ENCODE assay signal across 9 cellular contexts in genomic region chr19:3175761-3176714, GRCh38. TPM values are rescaled to one million over a fixed set of nuclear protein-coding genes. Genes with fewer than 3 reads are reported as not detected.
A peak's percentile ranks its signal among the peaks of the same experiment; 100 is the strongest.
DNase-seq lines count a peak whose midpoint lies in the region; ATAC-seq lines count a peak whose summit lies in the region.
"Had no signal": no experiment of that assay in that cellular context is flagged by ENCODE, and none has a peak within 500 bp of the region (broad histone marks: within the 10 kb centered on the region; RNA-seq: fewer than 3 reads in every experiment).

No MANE protein-coding gene starts in this region.

- no peak for ATAC-seq in HG02798 (IDR thresholded peaks at IDR 0.05; ENCODE audit: poor library complexity, unreplicated experiment)
- ATAC-seq in GM19395 (IDR thresholded peaks at IDR 0.05; ENCODE audit: unreplicated experiment) = no peak

- H3K4me3 Mint-ChIP-seq in activated naive CD4-positive, alpha-beta T cell treated with anti-CD3 and anti-CD28 coated beads for 36 hours = no peak overlapping the region
- H3K4me3 Mint-ChIP-seq in T-helper 1 cell treated with Interleukin-12 subunit alpha and Interleukin-12 subunit beta and Interleukin-4 antibody, amounts not matched to agents 30 μg/mL and 1 μg/mL, for 36 hours = peak overlapping the region; percentile 82

- intact Hi-C loops in activated naive CD4-positive, alpha-beta T cell treated with anti-CD3 and anti-CD28 coated beads for 36 hours (cut with micrococcal nuclease) = no loop called here

- no peaks in the 10 kb centered on the region for H3K9me3 Mint-ChIP-seq in activated naive CD4-positive, alpha-beta T cell treated with anti-CD3 and anti-CD28 coated beads for 36 hours
- no peaks in the 10 kb centered on the region for H3K9me3 Mint-ChIP-seq in T-helper 1 cell treated with Interleukin-12 subunit alpha and Interleukin-12 subunit beta and Interleukin-4 antibody, amounts not matched to agents 30 μg/mL and 1 μg/mL, for 36 hours

- H3K4me1 Mint-ChIP-seq in activated naive CD4-positive, alpha-beta T cell treated with anti-CD3 and anti-CD28 coated beads for 36 hours (ENCODE audit: low read depth) = peaks cover 18% of the 10 kb centered on the region
- peaks cover 20% of the 10 kb centered on the region for H3K4me1 Mint-ChIP-seq in T-helper 1 cell treated with Interleukin-12 subunit alpha and Interleukin-12 subunit beta and Interleukin-4 antibody, amounts not matched to agents 30 μg/mL and 1 μg/mL, for 36 hours (ENCODE audit: low read depth)

- no peak overlapping the region for H3K27ac Mint-ChIP-seq in activated naive CD4-positive, alpha-beta T cell treated with anti-CD3 and anti-CD28 coated beads for 36 hours
- peak overlapping the region; percentile 99 for H3K27ac Mint-ChIP-seq in T-helper 1 cell treated with Interleukin-12 subunit alpha and Interleukin-12 subunit beta and Interleukin-4 antibody, amounts not matched to agents 30 μg/mL and 1 μg/mL, for 36 hours

- CTCF ChIA-PET in activated naive CD4-positive, alpha-beta T cell treated with anti-CD3 and anti-CD28 coated beads for 36 hours (lab: Charles Lee) = no interaction called here

- peaks cover 21% of the 10 kb centered on the region for H3K36me3 Mint-ChIP-seq in activated naive CD4-positive, alpha-beta T cell treated with anti-CD3 and anti-CD28 coated beads for 36 hours (ENCODE audit: low read depth)
- peaks cover 35% of the 10 kb centered on the region for H3K36me3 Mint-ChIP-seq in T-helper 1 cell treated with Interleukin-12 subunit alpha and Interleukin-12 subunit beta and Interleukin-4 antibody, amounts not matched to agents 30 μg/mL and 1 μg/mL, for 36 hours (ENCODE audit: low read depth)

- H3K27me3 Mint-ChIP-seq in activated naive CD4-positive, alpha-beta T cell treated with anti-CD3 and anti-CD28 coated beads for 36 hours (ENCODE audit: low read depth) = no peaks in the 10 kb centered on the region
- H3K27me3 Mint-ChIP-seq in T-helper 1 cell treated with Interleukin-12 subunit alpha and Interleukin-12 subunit beta and Interleukin-4 antibody, amounts not matched to agents 30 μg/mL and 1 μg/mL, for 36 hours (ENCODE audit: low read depth) = no peaks in the 10 kb centered on the region

- peak; percentile 32 for DNase-seq in activated naive CD4-positive, alpha-beta T cell treated with Interleukin-2 at 50 U/mL for 16 hours
- DNase-seq in activated naive CD4-positive, alpha-beta T cell treated with anti-CD3 and anti-CD28 coated beads for 36 hours = no peak
- DNase-seq in fibroblast of peridontal ligament (ENCODE audit: extremely low read depth) (peak; percentile 53), ureter (ENCODE audit: low spot score) (peak; percentile 87), CD1c-positive myeloid dendritic cell (ENCODE audit: extremely low spot score) (no peak)
- DNase-seq: stimulated activated CD8-positive, alpha-beta memory T cell treated with anti-CD3 and anti-CD28 coated beads, Interleukin-4, amount 100 ng/mL, for 48 hours had no signal

RNA-seq across cellular contexts. Expression of gene S1PR4, which starts 2.5 kb away (rescaled TPM):
- total RNA-seq in activated naive CD4-positive, alpha-beta T cell treated with anti-CD3 and anti-CD28 coated beads for 36 hours = 10 to 100 TPM; 22.4 to 24.1 TPM
- total RNA-seq in ureter = 0.89 TPM

RNA-seq across cellular contexts. Expression of gene NCLN, which starts 9.7 kb away (rescaled TPM):
- 10 to 100 TPM; 38.4 to 42.9 TPM for total RNA-seq in activated naive CD4-positive, alpha-beta T cell treated with anti-CD3 and anti-CD28 coated beads for 36 hours
- 69.2 TPM for total RNA-seq in ureter

RNA-seq across cellular contexts. Expression of gene GNA15, which starts 40.2 kb away (rescaled TPM):
- 10 to 100 TPM; 26.6 to 28.4 TPM for total RNA-seq in activated naive CD4-positive, alpha-beta T cell treated with anti-CD3 and anti-CD28 coated beads for 36 hours
- total RNA-seq in ureter = 28.5 TPM

RNA-seq across cellular contexts. Expression of gene CELF5, which starts 48.4 kb away (rescaled TPM):
- total RNA-seq in activated naive CD4-positive, alpha-beta T cell treated with anti-CD3 and anti-CD28 coated beads for 36 hours = not detected
- 0.62 TPM for total RNA-seq in ureter

Comparison
In these comparisons a context has a peak if more than half of its experiments do, and no peak if none do; other contexts are left out.
1. DNase-seq: peak in activated naive CD4-positive, alpha-beta T cell treated with Interleukin-2 at 50 U/mL for 16 hours (single experiment), fibroblast of peridontal ligament (single experiment) and ureter (single experiment); none in activated naive CD4-positive, alpha-beta T cell treated with anti-CD3 and anti-CD28 coated beads for 36 hours (single experiment) and CD1c-positive myeloid dendritic cell (single experiment).
2. RNA of gene S1PR4, which starts 2.5 kb away (total RNA-seq): 22.4 to 24.1 TPM in activated naive CD4-positive, alpha-beta T cell treated with anti-CD3 and anti-CD28 coated beads for 36 hours; 0.89 TPM in ureter (single experiment); every median in the first group is over 10 times any median in the second.